Comparison of ENCODE assay signal across 3 cellular contexts in genomic region chr1:92254714-92255113, GRCh38. TPM values are rescaled to one million over a fixed set of nuclear protein-coding genes. Genes with fewer than 3 reads are reported as not detected.
"Had no signal": no experiment of that assay in that cellular context is flagged by ENCODE, and none has a peak within 500 bp of the region (broad histone marks: within the 10 kb centered on the region; RNA-seq: fewer than 3 reads in every experiment).

No MANE protein-coding gene starts in this region.

RNA-seq across cellular contexts. Expression of gene C1orf146, which starts 37.0 kb away (rescaled TPM):
- total RNA-seq: LHCN-M2, M059J, NCI-H460 had no signal
